ENCODE assay signal across 1 cellular context in the genomic region with DNA sequence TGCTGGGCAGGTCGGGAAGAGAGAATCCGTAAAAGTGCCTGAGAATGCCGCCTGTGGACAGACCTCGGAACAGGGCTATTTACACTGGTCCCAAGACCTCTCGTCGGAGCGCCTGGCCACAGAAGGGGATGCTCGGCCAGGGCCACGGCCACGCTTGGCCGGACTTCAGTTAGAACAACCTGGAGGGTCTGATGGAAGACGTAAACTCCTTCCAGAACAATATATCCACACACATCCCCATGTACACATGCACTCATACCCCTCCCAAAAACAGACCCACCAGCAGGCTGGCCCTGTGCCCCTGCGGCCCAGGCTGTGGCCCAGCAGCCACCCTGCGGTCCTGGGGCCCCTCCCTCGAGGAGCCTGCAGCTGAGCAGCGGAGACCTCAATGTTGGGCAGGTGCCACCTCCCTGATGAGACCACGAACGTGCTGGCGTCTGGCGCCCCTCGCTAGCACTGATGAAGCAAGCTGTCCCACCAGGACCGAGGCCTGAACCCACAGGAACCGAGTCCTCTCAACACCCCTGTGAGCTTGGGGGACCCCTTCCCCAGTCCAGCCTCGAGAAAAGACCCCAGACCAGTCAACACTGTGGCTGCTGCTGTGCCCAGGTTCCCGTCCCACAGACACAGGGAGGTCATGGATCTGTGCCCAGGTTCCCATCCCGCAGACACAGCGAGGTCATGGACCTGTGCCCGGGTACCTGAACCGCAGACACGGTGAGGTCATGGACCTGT.
TF ChIP-seq lines count a peak whose summit lies in the region.

No MANE protein-coding gene starts in this region.

TF ChIP-seq in HepG2, 621 proteins besides CTCF, POLR2A, EP300 and RAD21:
- TF ChIP-seq NCOA5 (CRISPR knock-in tag; IDR thresholded peaks at IDR 0.05) (no peak), MAZ (IDR thresholded peaks at IDR 0.05; ENCODE audit: borderline replicate concordance, low read depth, low read length) (no peak), MAZ (CRISPR knock-in tag; IDR thresholded peaks at IDR 0.05; ENCODE audit: low read depth) (no peak), ZNF460 (CRISPR knock-in tag; IDR thresholded peaks at IDR 0.05; ENCODE audit: borderline replicate concordance) (no peak), HNRNPUL1 (IDR thresholded peaks at IDR 0.05; ENCODE audit: low read depth, low read length) (no peak)
- TF ChIP-seq, protein P1, sequence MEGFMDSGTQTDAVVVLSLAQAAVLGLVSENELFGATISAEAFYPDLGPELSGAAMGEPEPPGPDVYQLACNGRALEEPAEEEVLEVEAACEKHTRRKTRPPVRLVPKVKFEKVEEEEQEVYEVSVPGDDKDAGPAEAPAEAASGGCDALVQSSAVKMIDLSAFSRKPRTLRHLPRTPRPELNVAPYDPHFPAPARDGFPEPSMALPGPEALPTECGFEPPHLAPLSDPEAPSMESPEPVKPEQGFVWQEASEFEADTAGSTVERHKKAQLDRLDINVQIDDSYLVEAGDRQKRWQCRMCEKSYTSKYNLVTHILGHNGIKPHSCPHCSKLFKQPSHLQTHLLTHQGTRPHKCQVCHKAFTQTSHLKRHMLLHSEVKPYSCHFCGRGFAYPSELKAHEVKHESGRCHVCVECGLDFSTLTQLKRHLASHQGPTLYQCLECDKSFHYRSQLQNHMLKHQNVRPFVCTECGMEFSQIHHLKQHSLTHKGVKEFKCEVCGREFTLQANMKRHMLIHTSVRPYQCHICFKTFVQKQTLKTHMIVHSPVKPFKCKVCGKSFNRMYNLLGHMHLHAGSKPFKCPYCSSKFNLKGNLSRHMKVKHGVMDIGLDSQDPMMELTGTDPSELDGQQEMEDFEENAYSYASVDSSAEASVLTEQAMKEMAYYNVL (CRISPR knock-in tag; IDR thresholded peaks at IDR 0.05; ENCODE audit: borderline replicate concordance) = no peak
- TF ChIP-seq, protein P2, sequence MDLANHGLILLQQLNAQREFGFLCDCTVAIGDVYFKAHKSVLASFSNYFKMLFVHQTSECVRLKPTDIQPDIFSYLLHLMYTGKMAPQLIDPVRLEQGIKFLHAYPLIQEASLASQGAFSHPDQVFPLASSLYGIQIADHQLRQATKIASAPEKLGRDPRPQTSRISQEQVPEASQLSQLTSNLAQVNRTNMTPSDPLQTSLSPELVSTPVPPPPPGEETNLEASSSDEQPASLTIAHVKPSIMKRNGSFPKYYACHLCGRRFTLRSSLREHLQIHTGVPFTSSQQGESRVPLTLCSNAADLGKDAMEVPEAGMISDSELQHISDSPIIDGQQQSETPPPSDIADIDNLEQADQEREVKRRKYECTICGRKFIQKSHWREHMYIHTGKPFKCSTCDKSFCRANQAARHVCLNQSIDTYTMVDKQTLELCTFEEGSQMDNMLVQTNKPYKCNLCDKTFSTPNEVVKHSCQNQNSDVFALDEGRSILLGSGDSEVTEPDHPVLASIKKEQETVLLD (CRISPR knock-in tag; IDR thresholded peaks at IDR 0.05; ENCODE audit: low read depth) = no peak
TF ChIP-seq in HepG2: peak in this region for 0.
